ENCODE assay signal across 1 cellular context in genomic region chr17:58447039-58447975, GRCh38.
TF ChIP-seq lines count a peak whose summit lies in the region.

No MANE protein-coding gene starts in this region.

TF ChIP-seq in endothelial cell of umbilical vein, 7 proteins besides CTCF, POLR2A, EP300 and RAD21:
- TF ChIP-seq EZH2 (IDR thresholded peaks at IDR 0.05; ENCODE audit: borderline replicate concordance, low read depth, low read length, severe bottlenecking): no peak
- TF ChIP-seq MYC (IDR thresholded peaks at IDR 0.05; ENCODE audit: low read depth, low read length): no peak
- no peak for TF ChIP-seq FOS (IDR thresholded peaks at IDR 0.05; ENCODE audit: borderline replicate concordance, insufficient read depth, low read length)
- TF ChIP-seq POLR2AphosphoS5 (IDR thresholded peaks at IDR 0.05; ENCODE audit: insufficient read depth, low read depth, low read length): no peak
- TF ChIP-seq MAX (IDR thresholded peaks at IDR 0.05; ENCODE audit: insufficient read depth, insufficient read length): no peak
- TF ChIP-seq GATA2 (IDR thresholded peaks at IDR 0.05; ENCODE audit: insufficient read depth, insufficient read length, low read depth, low read length): no peak
- no peak for TF ChIP-seq JUN (IDR thresholded peaks at IDR 0.05; ENCODE audit: borderline replicate concordance, insufficient read depth, insufficient read length, low read depth)
TF ChIP-seq in endothelial cell of umbilical vein: peak in this region for 0.
